Comparison of ENCODE assay signal across 1 cellular context in the genomic region with DNA sequence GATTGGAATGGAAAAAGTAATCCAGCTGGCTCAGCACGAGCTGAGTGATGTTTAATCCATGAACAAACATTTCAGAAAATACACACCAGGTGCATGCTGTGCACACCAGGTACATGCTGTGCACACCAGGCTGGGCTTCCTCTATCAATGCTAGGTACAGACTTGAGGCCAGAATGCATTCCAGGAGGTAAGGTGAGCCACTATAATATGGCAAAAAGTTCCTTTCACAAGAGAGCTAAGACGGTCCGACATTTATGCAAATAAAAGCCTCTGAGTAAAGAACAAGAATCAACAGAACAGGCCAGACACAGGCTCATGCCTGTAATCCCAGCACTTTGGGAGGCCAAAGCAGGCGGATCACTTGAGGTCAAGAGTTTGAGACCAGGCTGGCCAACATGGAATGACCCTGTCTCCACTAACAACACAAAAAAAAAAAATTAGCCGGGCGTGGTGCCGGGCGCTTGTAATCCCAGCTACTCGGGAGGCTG.
TF ChIP-seq lines count a peak whose summit lies in the region.

No MANE protein-coding gene starts in this region.

TF ChIP-seq in HepG2, 621 proteins besides CTCF, POLR2A, EP300 and RAD21 (continued from another document and continues in another):
- TF ChIP-seq ZNF614 (CRISPR knock-in tag; IDR thresholded peaks at IDR 0.05; ENCODE audit: borderline replicate concordance) (0 out of 2 replicates have a peak, but pooled peaks have one; percentile 23), ZMAT3 (CRISPR knock-in tag; conservative IDR thresholded peaks at IDR 0.05) (no peak), HDAC1 (CRISPR knock-in tag; IDR thresholded peaks at IDR 0.05) (peak; percentile 34; the same call in 1 of the 2 replicates), BCL6 (CRISPR knock-in tag; IDR thresholded peaks at IDR 0.05) (peak; percentile 78), ZNF234 (CRISPR knock-in tag; conservative IDR thresholded peaks at IDR 0.05) (no peak), GZF1 (CRISPR knock-in tag; IDR thresholded peaks at IDR 0.05) (no peak), JUNB (CRISPR knock-in tag; IDR thresholded peaks at IDR 0.05; ENCODE audit: borderline replicate concordance) (no peak), HOXA7 (CRISPR knock-in tag; IDR thresholded peaks at IDR 0.05) (no peak), ZSCAN21 (CRISPR knock-in tag; IDR thresholded peaks at IDR 0.05; ENCODE audit: borderline replicate concordance) (0 out of 2 replicates have a peak, but pooled peaks have one; percentile 44), HNF4A (CRISPR knock-in tag; IDR thresholded peaks at IDR 0.05) (peak; percentile 50; the same call in 1 of the 2 replicates), TARDBP (CRISPR knock-in tag; IDR thresholded peaks at IDR 0.05) (peak; percentile 40), RCOR2 (CRISPR knock-in tag; IDR thresholded peaks at IDR 0.05) (peak; percentile 69; the same call in 1 of the 2 replicates), ZMYM4 (CRISPR knock-in tag; IDR thresholded peaks at IDR 0.05) (0 out of 2 replicates have a peak, but pooled peaks have one; percentile 38), HOXA3 (CRISPR knock-in tag; IDR thresholded peaks at IDR 0.05) (peak; percentile 70), SOX13 (IDR thresholded peaks at IDR 0.05) (no peak), SOX13 (CRISPR knock-in tag; conservative IDR thresholded peaks at IDR 0.05 in 1 of 2, IDR thresholded peaks at IDR 0.05 in 1 of 2) (0 out of 4 replicates have a peak, but pooled peaks of 1 of the 2 experiments have one; percentile 38), TBX2 (CRISPR knock-in tag; IDR thresholded peaks at IDR 0.05; ENCODE audit: borderline replicate concordance) (peak; percentile 57; the same call in 1 of the 2 replicates), SRY (CRISPR knock-in tag; IDR thresholded peaks at IDR 0.05) (peak; percentile 55; the same call in 1 of the 2 replicates), FOXA3 (CRISPR knock-in tag; IDR thresholded peaks at IDR 0.05) (peak; percentile 27), CHD4 (IDR thresholded peaks at IDR 0.05; ENCODE audit: borderline replicate concordance, low read length) (peak; percentile 35; the same call in 1 of the 2 replicates), TOE1 (CRISPR knock-in tag; IDR thresholded peaks at IDR 0.05) (no peak), NFIC (IDR thresholded peaks at IDR 0.05; ENCODE audit: low read length) (0 out of 2 replicates have a peak, but pooled peaks have one; percentile 7), CREM (IDR thresholded peaks at IDR 0.05) (peak; percentile 19; the same call in 1 of the 2 replicates), CREM (CRISPR knock-in tag; IDR thresholded peaks at IDR 0.05) (no peak), ELF1 (CRISPR knock-in tag; IDR thresholded peaks at IDR 0.05) (no peak), SOX6 (IDR thresholded peaks at IDR 0.05) (no peak), SOX6 (CRISPR knock-in tag; IDR thresholded peaks at IDR 0.05) (peak; percentile 24), GTF3A (CRISPR knock-in tag; conservative IDR thresholded peaks at IDR 0.05) (0 out of 2 replicates have a peak, but pooled peaks have one; percentile 34), NONO (IDR thresholded peaks at IDR 0.05) (no peak), NONO (CRISPR knock-in tag; conservative IDR thresholded peaks at IDR 0.05) (peak; percentile 38; the same call in 1 of the 2 replicates)
- TF ChIP-seq, protein P1, sequence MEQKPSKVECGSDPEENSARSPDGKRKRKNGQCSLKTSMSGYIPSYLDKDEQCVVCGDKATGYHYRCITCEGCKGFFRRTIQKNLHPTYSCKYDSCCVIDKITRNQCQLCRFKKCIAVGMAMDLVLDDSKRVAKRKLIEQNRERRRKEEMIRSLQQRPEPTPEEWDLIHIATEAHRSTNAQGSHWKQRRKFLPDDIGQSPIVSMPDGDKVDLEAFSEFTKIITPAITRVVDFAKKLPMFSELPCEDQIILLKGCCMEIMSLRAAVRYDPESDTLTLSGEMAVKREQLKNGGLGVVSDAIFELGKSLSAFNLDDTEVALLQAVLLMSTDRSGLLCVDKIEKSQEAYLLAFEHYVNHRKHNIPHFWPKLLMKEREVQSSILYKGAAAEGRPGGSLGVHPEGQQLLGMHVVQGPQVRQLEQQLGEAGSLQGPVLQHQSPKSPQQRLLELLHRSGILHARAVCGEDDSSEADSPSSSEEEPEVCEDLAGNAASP (CRISPR knock-in tag; IDR thresholded peaks at IDR 0.05; ENCODE audit: borderline replicate concordance), result peak; percentile 96
- TF ChIP-seq, protein P2, sequence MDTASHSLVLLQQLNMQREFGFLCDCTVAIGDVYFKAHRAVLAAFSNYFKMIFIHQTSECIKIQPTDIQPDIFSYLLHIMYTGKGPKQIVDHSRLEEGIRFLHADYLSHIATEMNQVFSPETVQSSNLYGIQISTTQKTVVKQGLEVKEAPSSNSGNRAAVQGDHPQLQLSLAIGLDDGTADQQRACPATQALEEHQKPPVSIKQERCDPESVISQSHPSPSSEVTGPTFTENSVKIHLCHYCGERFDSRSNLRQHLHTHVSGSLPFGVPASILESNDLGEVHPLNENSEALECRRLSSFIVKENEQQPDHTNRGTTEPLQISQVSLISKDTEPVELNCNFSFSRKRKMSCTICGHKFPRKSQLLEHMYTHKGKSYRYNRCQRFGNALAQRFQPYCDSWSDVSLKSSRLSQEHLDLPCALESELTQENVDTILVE (CRISPR knock-in tag; IDR thresholded peaks at IDR 0.05), result no peak
- TF ChIP-seq, protein P3, sequence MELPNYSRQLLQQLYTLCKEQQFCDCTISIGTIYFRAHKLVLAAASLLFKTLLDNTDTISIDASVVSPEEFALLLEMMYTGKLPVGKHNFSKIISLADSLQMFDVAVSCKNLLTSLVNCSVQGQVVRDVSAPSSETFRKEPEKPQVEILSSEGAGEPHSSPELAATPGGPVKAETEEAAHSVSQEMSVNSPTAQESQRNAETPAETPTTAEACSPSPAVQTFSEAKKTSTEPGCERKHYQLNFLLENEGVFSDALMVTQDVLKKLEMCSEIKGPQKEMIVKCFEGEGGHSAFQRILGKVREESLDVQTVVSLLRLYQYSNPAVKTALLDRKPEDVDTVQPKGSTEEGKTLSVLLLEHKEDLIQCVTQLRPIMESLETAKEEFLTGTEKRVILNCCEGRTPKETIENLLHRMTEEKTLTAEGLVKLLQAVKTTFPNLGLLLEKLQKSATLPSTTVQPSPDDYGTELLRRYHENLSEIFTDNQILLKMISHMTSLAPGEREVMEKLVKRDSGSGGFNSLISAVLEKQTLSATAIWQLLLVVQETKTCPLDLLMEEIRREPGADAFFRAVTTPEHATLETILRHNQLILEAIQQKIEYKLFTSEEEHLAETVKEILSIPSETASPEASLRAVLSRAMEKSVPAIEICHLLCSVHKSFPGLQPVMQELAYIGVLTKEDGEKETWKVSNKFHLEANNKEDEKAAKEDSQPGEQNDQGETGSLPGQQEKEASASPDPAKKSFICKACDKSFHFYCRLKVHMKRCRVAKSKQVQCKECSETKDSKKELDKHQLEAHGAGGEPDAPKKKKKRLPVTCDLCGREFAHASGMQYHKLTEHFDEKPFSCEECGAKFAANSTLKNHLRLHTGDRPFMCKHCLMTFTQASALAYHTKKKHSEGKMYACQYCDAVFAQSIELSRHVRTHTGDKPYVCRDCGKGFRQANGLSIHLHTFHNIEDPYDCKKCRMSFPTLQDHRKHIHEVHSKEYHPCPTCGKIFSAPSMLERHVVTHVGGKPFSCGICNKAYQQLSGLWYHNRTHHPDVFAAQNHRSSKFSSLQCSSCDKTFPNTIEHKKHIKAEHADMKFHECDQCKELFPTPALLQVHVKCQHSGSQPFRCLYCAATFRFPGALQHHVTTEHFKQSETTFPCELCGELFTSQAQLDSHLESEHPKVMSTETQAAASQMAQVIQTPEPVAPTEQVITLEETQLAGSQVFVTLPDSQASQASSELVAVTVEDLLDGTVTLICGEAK (IDR thresholded peaks at IDR 0.05), result no peak
- TF ChIP-seq, protein P3 (CRISPR knock-in tag; IDR thresholded peaks at IDR 0.05), result 0 out of 2 replicates have a peak, but pooled peaks have one; percentile 6
- TF ChIP-seq, protein P4, sequence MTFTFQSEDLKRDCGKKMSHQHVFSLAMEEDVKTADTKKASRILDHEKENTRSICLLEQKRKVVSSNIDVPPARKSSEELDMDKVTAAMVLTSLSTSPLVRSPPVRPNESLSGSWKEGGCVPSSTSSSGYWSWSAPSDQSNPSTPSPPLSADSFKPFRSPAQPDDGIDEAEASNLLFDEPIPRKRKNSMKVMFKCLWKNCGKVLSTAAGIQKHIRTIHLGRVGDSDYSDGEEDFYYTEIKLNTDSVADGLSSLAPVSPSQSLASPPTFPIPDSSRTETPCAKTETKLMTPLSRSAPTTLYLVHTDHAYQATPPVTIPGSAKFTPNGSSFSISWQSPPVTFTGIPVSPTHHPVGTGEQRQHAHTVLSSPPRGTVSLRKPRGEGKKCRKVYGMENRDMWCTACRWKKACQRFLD (CRISPR knock-in tag; IDR thresholded peaks at IDR 0.05; ENCODE audit: borderline replicate concordance), result no peak
- TF ChIP-seq, protein P5, sequence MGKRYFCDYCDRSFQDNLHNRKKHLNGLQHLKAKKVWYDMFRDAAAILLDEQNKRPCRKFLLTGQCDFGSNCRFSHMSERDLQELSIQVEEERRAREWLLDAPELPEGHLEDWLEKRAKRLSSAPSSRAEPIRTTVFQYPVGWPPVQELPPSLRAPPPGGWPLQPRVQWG (CRISPR knock-in tag; IDR thresholded peaks at IDR 0.05; ENCODE audit: borderline replicate concordance, low read depth), result no peak
- TF ChIP-seq, protein P6, sequence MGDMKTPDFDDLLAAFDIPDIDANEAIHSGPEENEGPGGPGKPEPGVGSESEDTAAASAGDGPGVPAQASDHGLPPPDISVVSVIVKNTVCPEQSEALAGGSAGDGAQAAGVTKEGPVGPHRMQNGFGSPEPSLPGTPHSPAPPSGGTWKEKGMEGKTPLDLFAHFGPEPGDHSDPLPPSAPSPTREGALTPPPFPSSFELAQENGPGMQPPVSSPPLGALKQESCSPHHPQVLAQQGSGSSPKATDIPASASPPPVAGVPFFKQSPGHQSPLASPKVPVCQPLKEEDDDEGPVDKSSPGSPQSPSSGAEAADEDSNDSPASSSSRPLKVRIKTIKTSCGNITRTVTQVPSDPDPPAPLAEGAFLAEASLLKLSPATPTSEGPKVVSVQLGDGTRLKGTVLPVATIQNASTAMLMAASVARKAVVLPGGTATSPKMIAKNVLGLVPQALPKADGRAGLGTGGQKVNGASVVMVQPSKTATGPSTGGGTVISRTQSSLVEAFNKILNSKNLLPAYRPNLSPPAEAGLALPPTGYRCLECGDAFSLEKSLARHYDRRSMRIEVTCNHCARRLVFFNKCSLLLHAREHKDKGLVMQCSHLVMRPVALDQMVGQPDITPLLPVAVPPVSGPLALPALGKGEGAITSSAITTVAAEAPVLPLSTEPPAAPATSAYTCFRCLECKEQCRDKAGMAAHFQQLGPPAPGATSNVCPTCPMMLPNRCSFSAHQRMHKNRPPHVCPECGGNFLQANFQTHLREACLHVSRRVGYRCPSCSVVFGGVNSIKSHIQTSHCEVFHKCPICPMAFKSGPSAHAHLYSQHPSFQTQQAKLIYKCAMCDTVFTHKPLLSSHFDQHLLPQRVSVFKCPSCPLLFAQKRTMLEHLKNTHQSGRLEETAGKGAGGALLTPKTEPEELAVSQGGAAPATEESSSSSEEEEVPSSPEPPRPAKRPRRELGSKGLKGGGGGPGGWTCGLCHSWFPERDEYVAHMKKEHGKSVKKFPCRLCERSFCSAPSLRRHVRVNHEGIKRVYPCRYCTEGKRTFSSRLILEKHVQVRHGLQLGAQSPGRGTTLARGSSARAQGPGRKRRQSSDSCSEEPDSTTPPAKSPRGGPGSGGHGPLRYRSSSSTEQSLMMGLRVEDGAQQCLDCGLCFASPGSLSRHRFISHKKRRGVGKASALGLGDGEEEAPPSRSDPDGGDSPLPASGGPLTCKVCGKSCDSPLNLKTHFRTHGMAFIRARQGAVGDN (CRISPR knock-in tag; IDR thresholded peaks at IDR 0.05), result peak; percentile 29; the same call in 1 of the 2 replicates
- TF ChIP-seq, protein P7, sequence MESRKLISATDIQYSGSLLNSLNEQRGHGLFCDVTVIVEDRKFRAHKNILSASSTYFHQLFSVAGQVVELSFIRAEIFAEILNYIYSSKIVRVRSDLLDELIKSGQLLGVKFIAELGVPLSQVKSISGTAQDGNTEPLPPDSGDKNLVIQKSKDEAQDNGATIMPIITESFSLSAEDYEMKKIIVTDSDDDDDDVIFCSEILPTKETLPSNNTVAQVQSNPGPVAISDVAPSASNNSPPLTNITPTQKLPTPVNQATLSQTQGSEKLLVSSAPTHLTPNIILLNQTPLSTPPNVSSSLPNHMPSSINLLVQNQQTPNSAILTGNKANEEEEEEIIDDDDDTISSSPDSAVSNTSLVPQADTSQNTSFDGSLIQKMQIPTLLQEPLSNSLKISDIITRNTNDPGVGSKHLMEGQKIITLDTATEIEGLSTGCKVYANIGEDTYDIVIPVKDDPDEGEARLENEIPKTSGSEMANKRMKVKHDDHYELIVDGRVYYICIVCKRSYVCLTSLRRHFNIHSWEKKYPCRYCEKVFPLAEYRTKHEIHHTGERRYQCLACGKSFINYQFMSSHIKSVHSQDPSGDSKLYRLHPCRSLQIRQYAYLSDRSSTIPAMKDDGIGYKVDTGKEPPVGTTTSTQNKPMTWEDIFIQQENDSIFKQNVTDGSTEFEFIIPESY (CRISPR knock-in tag; IDR thresholded peaks at IDR 0.05), result peak; percentile 48; the same call in 1 of the 2 replicates
- TF ChIP-seq, protein P8, sequence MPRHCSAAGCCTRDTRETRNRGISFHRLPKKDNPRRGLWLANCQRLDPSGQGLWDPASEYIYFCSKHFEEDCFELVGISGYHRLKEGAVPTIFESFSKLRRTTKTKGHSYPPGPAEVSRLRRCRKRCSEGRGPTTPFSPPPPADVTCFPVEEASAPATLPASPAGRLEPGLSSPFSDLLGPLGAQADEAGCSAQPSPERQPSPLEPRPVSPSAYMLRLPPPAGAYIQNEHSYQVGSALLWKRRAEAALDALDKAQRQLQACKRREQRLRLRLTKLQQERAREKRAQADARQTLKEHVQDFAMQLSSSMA (CRISPR knock-in tag; IDR thresholded peaks at IDR 0.05), result no peak
